In genomic region chr1:97108200-97108599, GRCh38 we compare ENCODE assay signal across 31 cellular contexts.
A peak's percentile ranks its signal among the peaks of the same experiment; 100 is the strongest.
DNase-seq lines count a peak whose midpoint lies in the region; ATAC-seq and TF ChIP-seq lines count a peak whose summit lies in the region.
"Had no signal": no experiment of that assay in that cellular context is flagged by ENCODE, and none has a peak within 500 bp of the region (broad histone marks: within the 10 kb centered on the region; RNA-seq: fewer than 3 reads in every experiment).

No MANE protein-coding gene starts in this region.

- DNase-seq in AG10803 (ENCODE audit: low read depth) (peak; percentile 4), HS-5 (ENCODE audit: low read depth) (peak; percentile 44), iris pigment epithelial cell (ENCODE audit: low read depth) (peak; percentile 28), NK-92 (lab: John Stamatoyannopoulos, UW; ENCODE audit: unreplicated experiment) (no peak), NCI-H1417 (lab: John Stamatoyannopoulos, UW) (no peak)
- DNase-seq: activated CD4-positive, alpha-beta memory T cell treated with anti-CD3 and anti-CD28 coated beads, Interleukin-2, amount 10 ng/mL, durations not matched to agents 7 days and 5 days; activated CD8-positive, alpha-beta memory T cell treated with anti-CD3 and anti-CD28 coated beads, Interleukin-2, amount 50 U/mL, for 4 hours; activated naive CD4-positive, alpha-beta T cell; activated naive CD8-positive, alpha-beta T cell treated with anti-CD3 and anti-CD28 coated beads, Interleukin-2, amount 50 U/mL, for 24 hours; body of pancreas; Caco-2; cerebellar nuclear complex; dermis blood vessel endothelial cell; DMS53; endodermal cell; GF-D8; Karpas-422; left cardiac atrium; NCI-H1694; NCI-H510A; posterior cingulate gyrus; stimulated activated CD4-positive, alpha-beta T cell treated with anti-CD3 and anti-CD28 coated beads, Interleukin-1b, Interleukin-23, amount 100 ng/mL, for 48 hours; stimulated activated naive CD4-positive, alpha-beta T cell treated with Interleukin-2 at 50 U/mL for 16 hours had no signal

- ATAC-seq in SK-N-SH treated with all-trans-retinoic acid at 6 μM for 48 hours = peak; percentile 72
- ATAC-seq in HG02678 (IDR thresholded peaks at IDR 0.05; ENCODE audit: unreplicated experiment) = no peak
- ATAC-seq in HG02588 (IDR thresholded peaks at IDR 0.05; ENCODE audit: unreplicated experiment) = no peak
- ATAC-seq: activated naive CD8-positive, alpha-beta T cell treated with anti-CD3 and anti-CD28 coated beads, Interleukin-2, amount 50 U/mL, for 24 hours; body of pancreas; gastroesophageal sphincter; GM23338; HepG2; left cardiac atrium had no signal

- no peak overlapping the region for H3K4me3 ChIP-seq in AG10803 (ENCODE audit: low read length)
- H3K4me3 ChIP-seq: body of pancreas, esophagus muscularis mucosa, gastroesophageal sphincter, GM23338, right atrium auricular region had no signal

- no peak for TF ChIP-seq CTCF in AG10803 (conservative IDR thresholded peaks at IDR 0.05; ENCODE audit: low read length)

TF ChIP-seq in SK-N-SH treated with all-trans-retinoic acid at 6 μM for 48 hours, 23 proteins besides CTCF, POLR2A, EP300 and RAD21:
- peak; percentile 76 for TF ChIP-seq ISL1 (CRISPR knock-in tag; IDR thresholded peaks at IDR 0.05)
- TF ChIP-seq PPARA (CRISPR knock-in tag; IDR thresholded peaks at IDR 0.05; ENCODE audit: borderline replicate concordance) = no peak
TF ChIP-seq in SK-N-SH treated with all-trans-retinoic acid at 6 μM for 48 hours: peak in this region for 1.

Comparison
In these comparisons a context has a peak if more than half of its experiments do, and no peak if none do; other contexts are left out.
1. DNase-seq: peak in AG10803 (single experiment), HS-5 (single experiment) and iris pigment epithelial cell (single experiment); none in NK-92 (single experiment) and NCI-H1417 (0 of 3).